ENCODE assay signal across 15 cellular contexts in genomic region chr16:2715064-2715463, GRCh38. TPM values are rescaled to one million over a fixed set of nuclear protein-coding genes. Genes with fewer than 3 reads are reported as not detected.
A peak's percentile ranks its signal among the peaks of the same experiment; 100 is the strongest.
DNase-seq lines count a peak whose midpoint lies in the region; ATAC-seq and TF ChIP-seq lines count a peak whose summit lies in the region.
"Had no signal": no experiment of that assay in that cellular context is flagged by ENCODE, and none has a peak within 500 bp of the region (broad histone marks: within the 10 kb centered on the region; RNA-seq: fewer than 3 reads in every experiment).

No MANE protein-coding gene starts in this region.

- H4K20me1 ChIP-seq in BLaER1 = peaks cover 54% of the 10 kb centered on the region

- H3K36me3 Mint-ChIP-seq in Calu3 (ENCODE audit: insufficient read depth, unreplicated experiment) (peaks cover 50% of the 10 kb centered on the region), WTC11 (no peaks in the 10 kb centered on the region), neural crest cell (ENCODE audit: low read depth) (no peaks in the 10 kb centered on the region)
- H3K36me3 Mint-ChIP-seq: naive B cell had no signal

- no peaks in the 10 kb centered on the region for H3K9me3 Mint-ChIP-seq in Calu3 (ENCODE audit: low read depth, unreplicated experiment)
- no peaks in the 10 kb centered on the region for H3K9me3 Mint-ChIP-seq in WTC11
- H3K9me3 Mint-ChIP-seq in neural crest cell = no peaks in the 10 kb centered on the region
- H3K9me3 Mint-ChIP-seq: activated T-cell treated with anti-CD3 and anti-CD28 coated beads, Interleukin-2, amount 50 U/mL, for 4 hours; CD8-positive, alpha-beta memory T cell; naive B cell had no signal

- H3K4me3 Mint-ChIP-seq in Calu3 (ENCODE audit: low read depth, unreplicated experiment) (no peak overlapping the region), WTC11 (peak overlapping the region; percentile 37), neural crest cell (peak overlapping the region; percentile 62)

- intact Hi-C loops in Calu3 (cut with micrococcal nuclease; ENCODE audit: unreplicated experiment) = no loop called here

- TF ChIP-seq CTCF in Calu3 (IDR thresholded peaks at IDR 0.05; ENCODE audit: unreplicated experiment) (no peak), WTC11 (IDR thresholded peaks at IDR 0.05) (no peak), neural crest cell (conservative IDR thresholded peaks at IDR 0.05) (no peak)

- ATAC-seq in WTC11 (peak; percentile 5; the same call in 1 of the 2 replicates), GM18861 (IDR thresholded peaks at IDR 0.05; ENCODE audit: unreplicated experiment) (no peak)

- H3K4me1 Mint-ChIP-seq in Calu3 (ENCODE audit: low read depth, unreplicated experiment) (peaks cover 20% of the 10 kb centered on the region), WTC11 (peaks cover 6% of the 10 kb centered on the region; the same call in 1 of the 2 replicates), neural crest cell (no peaks in the 10 kb centered on the region)

- H3K9me3 ChIP-seq in BLaER1 = no peaks in the 10 kb centered on the region
- H3K9me3 ChIP-seq: heart right ventricle, tibial artery had no signal

- CTCF ChIA-PET in Calu3 (lab: Charles Lee) = no interaction called here
- CTCF ChIA-PET in WTC11 (lab: Charles Lee) = no interaction called here

- H3K27ac Mint-ChIP-seq in Calu3 (ENCODE audit: unreplicated experiment) (peak overlapping the region; percentile 38), WTC11 (no peak overlapping the region), neural crest cell (ENCODE audit: unreplicated experiment) (no peak overlapping the region)
- H3K27ac Mint-ChIP-seq: CD8-positive, alpha-beta memory T cell had no signal

- H3K27me3 Mint-ChIP-seq in Calu3 (ENCODE audit: unreplicated experiment) (peaks cover 56% of the 10 kb centered on the region), WTC11 (ENCODE audit: low read depth) (no peaks in the 10 kb centered on the region), neural crest cell (ENCODE audit: low read depth) (peaks cover 8% of the 10 kb centered on the region)
- H3K27me3 Mint-ChIP-seq: CD8-positive, alpha-beta memory T cell had no signal

- POLR2A ChIA-PET in WTC11 (lab: Charles Lee) = no interaction called here

- H3K4me2 ChIP-seq in BLaER1 = peak overlapping the region; percentile 84

- no peak overlapping the region for H3K9ac ChIP-seq in BLaER1

- H3K27me3 ChIP-seq in BLaER1 = no peaks in the 10 kb centered on the region
- H3K27me3 ChIP-seq: heart right ventricle had no signal

- no peak overlapping the region for H3K27ac ChIP-seq in BLaER1
- H3K27ac ChIP-seq: epithelial cell of prostate, foreskin keratinocyte, heart right ventricle, tibial artery had no signal

- BruUV-seq in Calu3 (replicated peaks; lab: Mats Ljungman, UMichigan) = no TSS peak

- H3K4me1 ChIP-seq in BLaER1 = peaks cover 84% of the 10 kb centered on the region
- H3K4me1 ChIP-seq: foreskin keratinocyte had no signal

- no peak overlapping the region for H3K4me3 ChIP-seq in BLaER1
- H3K4me3 ChIP-seq: tibial artery had no signal

- DNase-seq in Calu3 (no peak), WTC11 (ENCODE audit: low spot score) (no peak), neural crest cell (ENCODE audit: low read depth, low spot score) (no peak), NCI-H2196 (lab: John Stamatoyannopoulos, UW; ENCODE audit: unreplicated experiment) (no peak), DMS153 (lab: John Stamatoyannopoulos, UW) (no peak)
- DNase-seq: foreskin keratinocyte, NCI-H1694 treated with DMSO at 0.1 percent for 48 hours had no signal

- H3K36me3 ChIP-seq in BLaER1 = peaks cover under 1% of the 10 kb centered on the region; the same call in 1 of the 2 replicates

TF ChIP-seq in WTC11, 78 proteins besides CTCF, POLR2A, EP300 and RAD21 (continues in another document):
- TF ChIP-seq ELF4 (CRISPR knock-in tag; IDR thresholded peaks at IDR 0.05; ENCODE audit: low read depth) = no peak
- TF ChIP-seq MAX (CRISPR knock-in tag; IDR thresholded peaks at IDR 0.05) = no peak
- TF ChIP-seq IRF1 (CRISPR knock-in tag; IDR thresholded peaks at IDR 0.05) = no peak
- TF ChIP-seq USF2 (CRISPR knock-in tag; IDR thresholded peaks at IDR 0.05) = no peak
- TF ChIP-seq NFATC4 (CRISPR knock-in tag; IDR thresholded peaks at IDR 0.05) = no peak
- TF ChIP-seq TCF7 (CRISPR knock-in tag; IDR thresholded peaks at IDR 0.05; ENCODE audit: low read depth) = no peak
- no peak for TF ChIP-seq STAT6 (CRISPR knock-in tag; conservative IDR thresholded peaks at IDR 0.05; ENCODE audit: low read depth)
- TF ChIP-seq E2F5 (CRISPR knock-in tag; IDR thresholded peaks at IDR 0.05) = no peak
- no peak for TF ChIP-seq NR3C1 (CRISPR knock-in tag; conservative IDR thresholded peaks at IDR 0.05; ENCODE audit: low read depth)
- no peak for TF ChIP-seq IRF2 (CRISPR knock-in tag; IDR thresholded peaks at IDR 0.05; ENCODE audit: borderline replicate concordance, low read depth)
- no peak for TF ChIP-seq ZNF263 (CRISPR knock-in tag; IDR thresholded peaks at IDR 0.05; ENCODE audit: low read depth)
- no peak for TF ChIP-seq EMX1 (CRISPR knock-in tag; IDR thresholded peaks at IDR 0.05)
- TF ChIP-seq FOXP4 (CRISPR knock-in tag; IDR thresholded peaks at IDR 0.05) = no peak
- no peak for TF ChIP-seq ZNF138 (CRISPR knock-in tag; conservative IDR thresholded peaks at IDR 0.05)

RNA-seq across cellular contexts. Expression of gene PRSS27, which starts 5.0 kb away (rescaled TPM):
- total RNA-seq in Calu3 (2022) = 2.0 and 2.4 TPM in 2 replicates
- 5.1 to 5.4 TPM (median 5.1 TPM) in 3 replicates for total RNA-seq in WTC11 (2021)
- 5.3 and 7.8 TPM in 2 replicates for total RNA-seq in neural crest cell

RNA-seq across cellular contexts. Expression of gene KCTD5, which starts 32.7 kb away (rescaled TPM):
- total RNA-seq in Calu3 (2022) = 36.6 and 36.7 TPM in 2 replicates
- 24.8 to 27.8 TPM (median 27.2 TPM) in 3 replicates for total RNA-seq in WTC11 (2021)
- total RNA-seq in neural crest cell = 27.4 and 27.7 TPM in 2 replicates

RNA-seq across cellular contexts. Expression of gene SRRM2, which starts 37.4 kb away (rescaled TPM):
- total RNA-seq in Calu3 (2022) (870 and 905 TPM in 2 replicates), WTC11 (2021) (769 to 823 TPM (median 815 TPM) in 3 replicates), neural crest cell (779 and 803 TPM in 2 replicates)
